1 cellular context compared by ENCODE assay signal in the genomic region with DNA sequence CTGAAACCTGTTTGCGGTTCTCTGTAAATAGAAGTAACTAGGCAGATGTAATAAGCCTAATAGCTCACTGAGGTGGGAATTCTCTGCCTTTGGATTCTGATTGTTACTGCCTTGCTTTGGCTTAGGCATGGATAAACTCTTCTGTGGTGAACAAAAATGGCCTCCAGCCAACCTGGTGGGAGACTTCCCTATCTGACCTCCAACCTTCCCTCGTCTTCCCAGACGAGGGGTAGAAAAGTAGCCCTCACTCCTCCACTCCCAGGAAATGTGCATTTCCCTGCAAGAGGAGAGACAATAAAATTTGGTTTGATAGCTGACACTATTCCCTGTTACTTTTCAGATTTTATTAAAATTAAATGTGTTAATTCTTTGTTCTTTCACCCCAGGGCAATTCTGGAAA.
TF ChIP-seq lines count a peak whose summit lies in the region.

No MANE protein-coding gene starts in this region.

TF ChIP-seq in K562, 482 proteins besides CTCF, POLR2A, EP300 and RAD21 (continued from another document):
- TF ChIP-seq ZNF311 (CRISPR knock-in tag; IDR thresholded peaks at IDR 0.05) (0 out of 2 replicates have a peak, but pooled peaks have one; percentile 20), DMBX1 (CRISPR knock-in tag; IDR thresholded peaks at IDR 0.05; ENCODE audit: borderline replicate concordance) (0 out of 2 replicates have a peak, but pooled peaks have one; percentile 44)
